Comparison of ENCODE assay signal across 13 cellular contexts in the genomic region with DNA sequence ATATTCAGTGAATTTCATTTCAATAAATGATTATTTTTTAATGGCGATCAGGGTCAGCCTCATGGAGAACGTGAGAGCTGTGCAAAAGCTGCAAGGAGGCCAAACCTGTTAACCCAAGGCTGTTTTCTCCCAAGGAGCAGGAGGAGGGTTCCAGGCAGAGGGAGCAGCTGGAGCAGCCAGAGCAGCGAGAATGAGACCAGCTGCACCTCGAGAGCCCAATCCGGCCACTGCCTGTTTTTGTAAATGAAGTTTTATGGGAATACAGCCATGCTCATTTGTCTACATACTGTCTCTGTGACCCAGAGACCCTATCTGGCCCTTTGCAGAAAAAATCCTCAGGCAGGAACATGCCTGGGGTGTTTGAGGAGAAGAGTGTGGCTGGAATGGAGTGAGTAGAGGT.
"Had no signal": no experiment of that assay in that cellular context is flagged by ENCODE, and none has a peak within 500 bp of the region (broad histone marks: within the 10 kb centered on the region; RNA-seq: fewer than 3 reads in every experiment).

No MANE protein-coding gene starts in this region.

- H3K27ac Mint-ChIP-seq: mesothelial cell of epicardium had no signal

- H3K27ac ChIP-seq: adrenal gland, hepatocyte, right lobe of liver had no signal

- H3K27me3 ChIP-seq: adrenal gland, hepatocyte, right lobe of liver, spleen had no signal

- H3K36me3 Mint-ChIP-seq: mesothelial cell of epicardium had no signal

- H3K4me3 ChIP-seq: adrenal gland, coronary artery, hepatocyte, right lobe of liver, spleen had no signal

- DNase-seq: activated gamma-delta T cell treated with Interleukin-2 at 50 U/mL for 16 hours; adrenal gland; caudate nucleus; effector CD8-positive, alpha-beta T cell; right lobe of liver; SIG-M5; spleen; stimulated activated CD4-positive, alpha-beta T cell treated with anti-CD3 and anti-CD28 coated beads, Interleukin-1b, Interleukin-23, amount 100 ng/mL, for 48 hours; stimulated activated naive CD4-positive, alpha-beta T cell had no signal

- H3K9me3 ChIP-seq: adrenal gland, right lobe of liver, spleen had no signal

- H3K9me3 Mint-ChIP-seq: mesothelial cell of epicardium had no signal

- H3K36me3 ChIP-seq: adrenal gland, right lobe of liver, spleen had no signal

- H3K4me3 Mint-ChIP-seq: mesothelial cell of epicardium had no signal

- ATAC-seq: activated CD4-positive, CD25-positive, alpha-beta regulatory T cell treated with anti-CD3 and anti-CD28 coated beads, Interleukin-2, amount 50 U/mL, for 24 hours; right lobe of liver had no signal
